ENCODE assay signal across 1 cellular context in genomic region chr18:63382843-63383242, GRCh38.
TF ChIP-seq lines count a peak whose summit lies in the region.

No MANE protein-coding gene starts in this region.

TF ChIP-seq in SK-N-SH, 30 proteins besides CTCF, POLR2A, EP300 and RAD21 (continued from another document):
- no peak for TF ChIP-seq USF2 (IDR thresholded peaks at IDR 0.05; ENCODE audit: borderline replicate concordance, low read depth, low read length)
- TF ChIP-seq RXRA (IDR thresholded peaks at IDR 0.05; ENCODE audit: borderline replicate concordance, low read depth): no peak
- no peak for TF ChIP-seq CHD2 (IDR thresholded peaks at IDR 0.05; ENCODE audit: low read length, partially characterized antibody)
- no peak for TF ChIP-seq JUND (IDR thresholded peaks at IDR 0.05)
- no peak for TF ChIP-seq GATA2 (CRISPR knock-in tag; IDR thresholded peaks at IDR 0.05)
- no peak for TF ChIP-seq FOSL2 (IDR thresholded peaks at IDR 0.05; ENCODE audit: borderline replicate concordance, low read depth)
